ENCODE assay signal across 37 cellular contexts in the genomic region with DNA sequence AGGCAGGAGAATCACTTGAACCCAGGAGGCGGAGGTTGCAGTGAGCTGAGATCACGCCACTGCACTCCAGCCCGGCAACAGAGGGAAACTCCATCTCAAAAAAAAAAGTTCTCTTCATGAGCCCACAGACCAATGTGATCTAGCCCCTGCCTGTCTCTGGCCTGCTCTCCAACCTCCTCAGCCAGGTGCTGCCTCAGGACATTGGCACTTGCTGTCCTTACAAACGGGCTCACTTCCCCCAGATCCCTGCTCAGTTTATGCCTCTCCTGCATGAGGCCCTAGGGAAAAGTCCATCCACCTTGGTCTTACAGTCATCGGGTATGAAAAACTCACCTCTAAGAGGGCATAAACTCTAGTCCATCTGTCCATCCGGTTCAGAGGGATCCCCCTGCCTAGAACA.
"Had no signal": no experiment of that assay in that cellular context is flagged by ENCODE, and none has a peak within 500 bp of the region (broad histone marks: within the 10 kb centered on the region; RNA-seq: fewer than 3 reads in every experiment).

No MANE protein-coding gene starts in this region.

- H3K27me3 ChIP-seq: ascending aorta, body of pancreas, Peyer's patch had no signal

- FAIRE-seq: bronchial epithelial cell had no signal

- H3K9ac ChIP-seq: KMS-11 had no signal

- H3K27ac ChIP-seq: ascending aorta, body of pancreas, KMS-11, Peyer's patch, VCaP had no signal

- H3K4me3 Mint-ChIP-seq: activated B cell treated with CpG ODN at 0.5 μM for 24 hours; activated CD4-positive, alpha-beta memory T cell treated with anti-CD3 and anti-CD28 coated beads for 36 hours; activated naive CD4-positive, alpha-beta T cell treated with anti-CD3 and anti-CD28 coated beads for 36 hours; activated naive CD8-positive, alpha-beta T cell; activated naive CD8-positive, alpha-beta T cell treated with anti-CD3 and anti-CD28 coated beads, Interleukin-2, amount 50 U/mL, for 24 hours; activated T-cell treated with anti-CD3 and anti-CD28 coated beads, Interleukin-2, amount 50 U/mL, for 4 hours; activated T-helper 1 cell treated with anti-CD3 and anti-CD28 coated beads, Interleukin-12 subunit alpha, Interleukin-12 subunit beta, Interleukin-2, Interleukin-4 antibody, amounts not matched to agents 30 ng/mL and 10 ng/mL and 1 ng/mL, durations not matched to agents 14 hours and 24 hours and 36 hours had no signal

- H3K27me3 Mint-ChIP-seq: activated B cell treated with CpG ODN at 0.5 μM for 24 hours; activated CD4-positive, alpha-beta memory T cell treated with anti-CD3 and anti-CD28 coated beads for 36 hours; activated naive CD8-positive, alpha-beta T cell; activated naive CD8-positive, alpha-beta T cell treated with anti-CD3 and anti-CD28 coated beads, Interleukin-2, amount 50 U/mL, for 24 hours had no signal

- ATAC-seq: activated naive CD8-positive, alpha-beta T cell treated with anti-CD3 and anti-CD28 coated beads, Interleukin-2, amount 50 U/mL, for 24 hours; activated T-cell treated with anti-CD3 and anti-CD28 coated beads, Interleukin-2, amount 50 U/mL, for 4 hours; body of pancreas; Right ventricle myocardium inferior; SK-N-SH treated with all-trans-retinoic acid at 6 μM for 48 hours had no signal

- H3K9me3 ChIP-seq: ascending aorta, body of pancreas, Peyer's patch had no signal

- DNase-seq: activated B cell treated with CpG ODN at 0.5 μM for 24 hours; activated CD4-positive, alpha-beta memory T cell treated with anti-CD3 and anti-CD28 coated beads for 36 hours; activated CD4-positive, alpha-beta T cell treated with anti-CD3 and anti-CD28 coated beads for 4 hours; activated CD4-positive, alpha-beta T cell treated with anti-CD3 and anti-CD28 coated beads, Interleukin-2, amount 50 U/mL, for 1 hour; activated CD4-positive, CD25-positive, alpha-beta regulatory T cell treated with anti-CD3 and anti-CD28 coated beads, Interleukin-2, amount 50 U/mL, for 72 hours; activated CD8-positive, alpha-beta memory T cell treated with anti-CD3 and anti-CD28 coated beads, Interleukin-2, amount 50 U/mL, for 4 hours; activated gamma-delta T cell treated with Interleukin-2 at 50 U/mL for 16 hours; activated naive CD4-positive, alpha-beta T cell treated with anti-CD3 and anti-CD28 coated beads for 36 hours; activated naive CD8-positive, alpha-beta T cell treated with anti-CD3 and anti-CD28 coated beads, Interleukin-2, amount 50 U/mL, for 24 hours; activated T-cell treated with anti-CD3 and anti-CD28 coated beads for 4 hours; activated T-cell treated with anti-CD3 and anti-CD28 coated beads, Interleukin-2, amount 50 U/mL, for 4 hours; body of pancreas; caudate nucleus; cerebellar nuclear complex; NCI-H1092 treated with DMSO at 0.1 percent for 48 hours; NCI-H1417; NCI-H187 treated with DMSO at 0.1 percent for 48 hours; NCI-H2081; NCI-H2171 treated with DMSO at 0.1 percent for 48 hours; NCI-H226; NCI-H446 treated with DMSO at 0.1 percent for 48 hours; NCI-H524; RPMI8226; SIG-M5; SW 1271; T-helper 1 cell; T-helper 2 cell; T-helper 9 cell had no signal

- H3K4me2 ChIP-seq: KMS-11 had no signal

- H3K4me3 ChIP-seq: ascending aorta, body of pancreas, Peyer's patch had no signal

- H3K9me3 Mint-ChIP-seq: activated B cell treated with CpG ODN at 0.5 μM for 24 hours; activated CD4-positive, alpha-beta memory T cell treated with anti-CD3 and anti-CD28 coated beads for 36 hours; activated naive CD4-positive, alpha-beta T cell treated with anti-CD3 and anti-CD28 coated beads for 36 hours; activated naive CD8-positive, alpha-beta T cell treated with anti-CD3 and anti-CD28 coated beads, Interleukin-2, amount 50 U/mL, for 24 hours; activated T-helper 1 cell treated with anti-CD3 and anti-CD28 coated beads, Interleukin-12 subunit alpha, Interleukin-12 subunit beta, Interleukin-2, Interleukin-4 antibody, amounts not matched to agents 30 ng/mL and 10 ng/mL and 1 ng/mL, durations not matched to agents 14 hours and 24 hours and 36 hours had no signal

- H3K36me3 Mint-ChIP-seq: activated CD4-positive, alpha-beta memory T cell treated with anti-CD3 and anti-CD28 coated beads for 36 hours; activated naive CD8-positive, alpha-beta T cell had no signal

- H3K36me3 ChIP-seq: ascending aorta, Peyer's patch had no signal

- H3K27ac Mint-ChIP-seq: activated B cell treated with CpG ODN at 0.5 μM for 24 hours; activated CD4-positive, alpha-beta memory T cell treated with anti-CD3 and anti-CD28 coated beads for 36 hours; activated naive CD4-positive, alpha-beta T cell treated with anti-CD3 and anti-CD28 coated beads for 36 hours; activated naive CD8-positive, alpha-beta T cell; activated naive CD8-positive, alpha-beta T cell treated with anti-CD3 and anti-CD28 coated beads, Interleukin-2, amount 50 U/mL, for 24 hours; activated T-helper 1 cell treated with anti-CD3 and anti-CD28 coated beads, Interleukin-12 subunit alpha, Interleukin-12 subunit beta, Interleukin-2, Interleukin-4 antibody, amounts not matched to agents 30 ng/mL and 10 ng/mL and 1 ng/mL, durations not matched to agents 14 hours and 24 hours and 36 hours had no signal
